1 cellular context compared by ENCODE assay signal in the genomic region with DNA sequence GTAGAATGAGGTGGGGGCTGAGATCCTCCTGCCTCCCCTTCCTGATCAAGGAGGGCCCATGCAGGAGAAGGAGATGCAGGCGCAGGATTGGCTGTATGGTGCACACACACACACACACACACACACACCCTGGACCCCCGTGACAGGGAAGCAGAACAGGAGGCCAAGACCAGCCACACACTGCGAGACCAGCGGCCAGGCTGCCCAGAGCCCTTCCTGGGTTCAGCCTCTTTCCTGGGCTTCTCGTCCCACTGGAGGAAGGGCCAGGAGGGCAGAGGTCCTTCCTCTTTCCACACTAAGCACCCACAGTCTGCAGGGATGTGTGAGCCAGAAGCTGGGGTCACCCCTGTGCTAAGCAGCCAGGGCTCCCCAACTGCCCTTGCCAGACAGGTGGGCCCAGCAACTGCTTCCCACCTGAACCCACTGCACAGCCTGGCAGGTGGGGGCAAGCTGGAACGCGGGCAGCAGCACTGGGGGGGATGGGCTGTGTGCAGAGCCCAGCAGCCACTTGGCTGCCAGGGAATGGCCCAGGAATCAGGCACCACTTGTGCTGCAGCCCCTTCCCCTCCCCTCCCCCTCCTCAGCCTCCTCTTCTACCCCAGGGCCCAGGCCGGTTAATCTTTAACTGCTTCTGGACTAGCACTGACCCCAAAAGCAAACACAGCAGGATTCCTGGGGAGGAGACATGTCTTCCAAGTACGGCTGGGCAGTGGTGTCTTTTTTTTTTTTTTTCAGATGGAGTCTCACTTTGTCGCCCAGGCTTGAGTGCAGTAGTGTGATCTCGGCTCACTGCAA.
TF ChIP-seq lines count a peak whose summit lies in the region.

No MANE protein-coding gene starts in this region.

TF ChIP-seq in HepG2, 621 proteins besides CTCF, POLR2A, EP300 and RAD21 (continued from another document and continues in another):
- TF ChIP-seq, protein P1, sequence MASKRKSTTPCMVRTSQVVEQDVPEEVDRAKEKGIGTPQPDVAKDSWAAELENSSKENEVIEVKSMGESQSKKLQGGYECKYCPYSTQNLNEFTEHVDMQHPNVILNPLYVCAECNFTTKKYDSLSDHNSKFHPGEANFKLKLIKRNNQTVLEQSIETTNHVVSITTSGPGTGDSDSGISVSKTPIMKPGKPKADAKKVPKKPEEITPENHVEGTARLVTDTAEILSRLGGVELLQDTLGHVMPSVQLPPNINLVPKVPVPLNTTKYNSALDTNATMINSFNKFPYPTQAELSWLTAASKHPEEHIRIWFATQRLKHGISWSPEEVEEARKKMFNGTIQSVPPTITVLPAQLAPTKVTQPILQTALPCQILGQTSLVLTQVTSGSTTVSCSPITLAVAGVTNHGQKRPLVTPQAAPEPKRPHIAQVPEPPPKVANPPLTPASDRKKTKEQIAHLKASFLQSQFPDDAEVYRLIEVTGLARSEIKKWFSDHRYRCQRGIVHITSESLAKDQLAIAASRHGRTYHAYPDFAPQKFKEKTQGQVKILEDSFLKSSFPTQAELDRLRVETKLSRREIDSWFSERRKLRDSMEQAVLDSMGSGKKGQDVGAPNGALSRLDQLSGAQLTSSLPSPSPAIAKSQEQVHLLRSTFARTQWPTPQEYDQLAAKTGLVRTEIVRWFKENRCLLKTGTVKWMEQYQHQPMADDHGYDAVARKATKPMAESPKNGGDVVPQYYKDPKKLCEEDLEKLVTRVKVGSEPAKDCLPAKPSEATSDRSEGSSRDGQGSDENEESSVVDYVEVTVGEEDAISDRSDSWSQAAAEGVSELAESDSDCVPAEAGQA (IDR thresholded peaks at IDR 0.05; ENCODE audit: low read depth), result no peak
- TF ChIP-seq, protein P1 (CRISPR knock-in tag; IDR thresholded peaks at IDR 0.05; ENCODE audit: borderline replicate concordance), result no peak
- TF ChIP-seq ELF1 (CRISPR knock-in tag; IDR thresholded peaks at IDR 0.05) (0 out of 2 replicates have a peak, but pooled peaks have one; percentile 1), NFKB2 (CRISPR knock-in tag; IDR thresholded peaks at IDR 0.05; ENCODE audit: borderline replicate concordance) (peak; percentile 89; the same call in 1 of the 2 replicates), KLF16 (CRISPR knock-in tag; IDR thresholded peaks at IDR 0.05) (no peak; a peak in 1 of 4 replicates), RARA (CRISPR knock-in tag; IDR thresholded peaks at IDR 0.05) (peak; percentile 99), ETV5 (CRISPR knock-in tag; IDR thresholded peaks at IDR 0.05; ENCODE audit: borderline replicate concordance) (no peak; the same call in none of the 2 replicates), ZNF331 (CRISPR knock-in tag; IDR thresholded peaks at IDR 0.05) (peak; percentile 24; the same call in 1 of the 2 replicates), ZNF572 (CRISPR knock-in tag; IDR thresholded peaks at IDR 0.05) (no peak), ZNF296 (CRISPR knock-in tag; conservative IDR thresholded peaks at IDR 0.05) (no peak; the same call in 1 of the 2 replicates), TCF7L2 (IDR thresholded peaks at IDR 0.05; ENCODE audit: low read depth, low read length) (no peak), KDM5B (CRISPR knock-in tag; IDR thresholded peaks at IDR 0.05; ENCODE audit: borderline replicate concordance) (peak; percentile 61; the same call in 1 of the 2 replicates), HMG20A (CRISPR knock-in tag; IDR thresholded peaks at IDR 0.05; ENCODE audit: borderline replicate concordance) (peak; percentile 48; the same call in 1 of the 2 replicates), TRIM24 (CRISPR knock-in tag; IDR thresholded peaks at IDR 0.05) (no peak), ZNF7 (CRISPR knock-in tag; IDR thresholded peaks at IDR 0.05) (no peak), ZNF546 (CRISPR knock-in tag; conservative IDR thresholded peaks at IDR 0.05) (no peak)
- TF ChIP-seq, protein P2, sequence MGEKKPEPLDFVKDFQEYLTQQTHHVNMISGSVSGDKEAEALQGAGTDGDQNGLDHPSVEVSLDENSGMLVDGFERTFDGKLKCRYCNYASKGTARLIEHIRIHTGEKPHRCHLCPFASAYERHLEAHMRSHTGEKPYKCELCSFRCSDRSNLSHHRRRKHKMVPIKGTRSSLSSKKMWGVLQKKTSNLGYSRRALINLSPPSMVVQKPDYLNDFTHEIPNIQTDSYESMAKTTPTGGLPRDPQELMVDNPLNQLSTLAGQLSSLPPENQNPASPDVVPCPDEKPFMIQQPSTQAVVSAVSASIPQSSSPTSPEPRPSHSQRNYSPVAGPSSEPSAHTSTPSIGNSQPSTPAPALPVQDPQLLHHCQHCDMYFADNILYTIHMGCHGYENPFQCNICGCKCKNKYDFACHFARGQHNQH (CRISPR knock-in tag; IDR thresholded peaks at IDR 0.05), result no peak; the same call in 1 of the 2 replicates
- TF ChIP-seq, protein P3, sequence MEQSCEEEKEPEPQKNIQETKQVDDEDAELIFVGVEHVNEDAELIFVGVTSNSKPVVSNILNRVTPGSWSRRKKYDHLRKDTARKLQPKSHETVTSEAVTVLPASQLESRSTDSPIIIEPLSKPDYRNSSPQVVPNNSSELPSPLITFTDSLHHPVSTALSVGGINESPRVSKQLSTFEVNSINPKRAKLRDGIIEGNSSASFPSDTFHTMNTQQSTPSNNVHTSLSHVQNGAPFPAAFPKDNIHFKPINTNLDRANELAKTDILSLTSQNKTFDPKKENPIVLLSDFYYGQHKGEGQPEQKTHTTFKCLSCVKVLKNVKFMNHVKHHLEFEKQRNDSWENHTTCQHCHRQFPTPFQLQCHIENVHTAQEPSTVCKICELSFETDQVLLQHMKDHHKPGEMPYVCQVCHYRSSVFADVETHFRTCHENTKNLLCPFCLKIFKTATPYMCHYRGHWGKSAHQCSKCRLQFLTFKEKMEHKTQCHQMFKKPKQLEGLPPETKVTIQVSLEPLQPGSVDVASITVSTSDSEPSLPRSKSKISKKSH (CRISPR knock-in tag; IDR thresholded peaks at IDR 0.05; ENCODE audit: borderline replicate concordance), result peak; percentile 92
- TF ChIP-seq, protein P4, sequence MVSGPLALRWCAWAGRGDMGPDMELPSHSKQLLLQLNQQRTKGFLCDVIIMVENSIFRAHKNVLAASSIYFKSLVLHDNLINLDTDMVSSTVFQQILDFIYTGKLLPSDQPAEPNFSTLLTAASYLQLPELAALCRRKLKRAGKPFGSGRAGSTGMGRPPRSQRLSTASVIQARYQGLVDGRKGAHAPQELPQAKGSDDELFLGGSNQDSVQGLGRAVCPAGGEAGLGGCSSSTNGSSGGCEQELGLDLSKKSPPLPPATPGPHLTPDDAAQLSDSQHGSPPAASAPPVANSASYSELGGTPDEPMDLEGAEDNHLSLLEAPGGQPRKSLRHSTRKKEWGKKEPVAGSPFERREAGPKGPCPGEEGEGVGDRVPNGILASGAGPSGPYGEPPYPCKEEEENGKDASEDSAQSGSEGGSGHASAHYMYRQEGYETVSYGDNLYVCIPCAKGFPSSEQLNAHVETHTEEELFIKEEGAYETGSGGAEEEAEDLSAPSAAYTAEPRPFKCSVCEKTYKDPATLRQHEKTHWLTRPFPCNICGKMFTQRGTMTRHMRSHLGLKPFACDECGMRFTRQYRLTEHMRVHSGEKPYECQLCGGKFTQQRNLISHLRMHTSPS (CRISPR knock-in tag; IDR thresholded peaks at IDR 0.05; ENCODE audit: low read depth), result no peak; the same call in none of the 2 replicates
- TF ChIP-seq, protein P5, sequence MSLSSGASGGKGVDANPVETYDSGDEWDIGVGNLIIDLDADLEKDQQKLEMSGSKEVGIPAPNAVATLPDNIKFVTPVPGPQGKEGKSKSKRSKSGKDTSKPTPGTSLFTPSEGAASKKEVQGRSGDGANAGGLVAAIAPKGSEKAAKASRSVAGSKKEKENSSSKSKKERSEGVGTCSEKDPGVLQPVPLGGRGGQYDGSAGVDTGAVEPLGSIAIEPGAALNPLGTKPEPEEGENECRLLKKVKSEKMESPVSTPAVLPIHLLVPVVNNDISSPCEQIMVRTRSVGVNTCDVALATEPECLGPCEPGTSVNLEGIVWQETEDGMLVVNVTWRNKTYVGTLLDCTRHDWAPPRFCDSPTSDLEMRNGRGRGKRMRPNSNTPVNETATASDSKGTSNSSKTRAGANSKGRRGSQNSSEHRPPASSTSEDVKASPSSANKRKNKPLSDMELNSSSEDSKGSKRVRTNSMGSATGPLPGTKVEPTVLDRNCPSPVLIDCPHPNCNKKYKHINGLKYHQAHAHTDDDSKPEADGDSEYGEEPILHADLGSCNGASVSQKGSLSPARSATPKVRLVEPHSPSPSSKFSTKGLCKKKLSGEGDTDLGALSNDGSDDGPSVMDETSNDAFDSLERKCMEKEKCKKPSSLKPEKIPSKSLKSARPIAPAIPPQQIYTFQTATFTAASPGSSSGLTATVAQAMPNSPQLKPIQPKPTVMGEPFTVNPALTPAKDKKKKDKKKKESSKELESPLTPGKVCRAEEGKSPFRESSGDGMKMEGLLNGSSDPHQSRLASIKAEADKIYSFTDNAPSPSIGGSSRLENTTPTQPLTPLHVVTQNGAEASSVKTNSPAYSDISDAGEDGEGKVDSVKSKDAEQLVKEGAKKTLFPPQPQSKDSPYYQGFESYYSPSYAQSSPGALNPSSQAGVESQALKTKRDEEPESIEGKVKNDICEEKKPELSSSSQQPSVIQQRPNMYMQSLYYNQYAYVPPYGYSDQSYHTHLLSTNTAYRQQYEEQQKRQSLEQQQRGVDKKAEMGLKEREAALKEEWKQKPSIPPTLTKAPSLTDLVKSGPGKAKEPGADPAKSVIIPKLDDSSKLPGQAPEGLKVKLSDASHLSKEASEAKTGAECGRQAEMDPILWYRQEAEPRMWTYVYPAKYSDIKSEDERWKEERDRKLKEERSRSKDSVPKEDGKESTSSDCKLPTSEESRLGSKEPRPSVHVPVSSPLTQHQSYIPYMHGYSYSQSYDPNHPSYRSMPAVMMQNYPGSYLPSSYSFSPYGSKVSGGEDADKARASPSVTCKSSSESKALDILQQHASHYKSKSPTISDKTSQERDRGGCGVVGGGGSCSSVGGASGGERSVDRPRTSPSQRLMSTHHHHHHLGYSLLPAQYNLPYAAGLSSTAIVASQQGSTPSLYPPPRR (CRISPR knock-in tag; IDR thresholded peaks at IDR 0.05; ENCODE audit: borderline replicate concordance), result peak; percentile 70
- TF ChIP-seq, protein P6, sequence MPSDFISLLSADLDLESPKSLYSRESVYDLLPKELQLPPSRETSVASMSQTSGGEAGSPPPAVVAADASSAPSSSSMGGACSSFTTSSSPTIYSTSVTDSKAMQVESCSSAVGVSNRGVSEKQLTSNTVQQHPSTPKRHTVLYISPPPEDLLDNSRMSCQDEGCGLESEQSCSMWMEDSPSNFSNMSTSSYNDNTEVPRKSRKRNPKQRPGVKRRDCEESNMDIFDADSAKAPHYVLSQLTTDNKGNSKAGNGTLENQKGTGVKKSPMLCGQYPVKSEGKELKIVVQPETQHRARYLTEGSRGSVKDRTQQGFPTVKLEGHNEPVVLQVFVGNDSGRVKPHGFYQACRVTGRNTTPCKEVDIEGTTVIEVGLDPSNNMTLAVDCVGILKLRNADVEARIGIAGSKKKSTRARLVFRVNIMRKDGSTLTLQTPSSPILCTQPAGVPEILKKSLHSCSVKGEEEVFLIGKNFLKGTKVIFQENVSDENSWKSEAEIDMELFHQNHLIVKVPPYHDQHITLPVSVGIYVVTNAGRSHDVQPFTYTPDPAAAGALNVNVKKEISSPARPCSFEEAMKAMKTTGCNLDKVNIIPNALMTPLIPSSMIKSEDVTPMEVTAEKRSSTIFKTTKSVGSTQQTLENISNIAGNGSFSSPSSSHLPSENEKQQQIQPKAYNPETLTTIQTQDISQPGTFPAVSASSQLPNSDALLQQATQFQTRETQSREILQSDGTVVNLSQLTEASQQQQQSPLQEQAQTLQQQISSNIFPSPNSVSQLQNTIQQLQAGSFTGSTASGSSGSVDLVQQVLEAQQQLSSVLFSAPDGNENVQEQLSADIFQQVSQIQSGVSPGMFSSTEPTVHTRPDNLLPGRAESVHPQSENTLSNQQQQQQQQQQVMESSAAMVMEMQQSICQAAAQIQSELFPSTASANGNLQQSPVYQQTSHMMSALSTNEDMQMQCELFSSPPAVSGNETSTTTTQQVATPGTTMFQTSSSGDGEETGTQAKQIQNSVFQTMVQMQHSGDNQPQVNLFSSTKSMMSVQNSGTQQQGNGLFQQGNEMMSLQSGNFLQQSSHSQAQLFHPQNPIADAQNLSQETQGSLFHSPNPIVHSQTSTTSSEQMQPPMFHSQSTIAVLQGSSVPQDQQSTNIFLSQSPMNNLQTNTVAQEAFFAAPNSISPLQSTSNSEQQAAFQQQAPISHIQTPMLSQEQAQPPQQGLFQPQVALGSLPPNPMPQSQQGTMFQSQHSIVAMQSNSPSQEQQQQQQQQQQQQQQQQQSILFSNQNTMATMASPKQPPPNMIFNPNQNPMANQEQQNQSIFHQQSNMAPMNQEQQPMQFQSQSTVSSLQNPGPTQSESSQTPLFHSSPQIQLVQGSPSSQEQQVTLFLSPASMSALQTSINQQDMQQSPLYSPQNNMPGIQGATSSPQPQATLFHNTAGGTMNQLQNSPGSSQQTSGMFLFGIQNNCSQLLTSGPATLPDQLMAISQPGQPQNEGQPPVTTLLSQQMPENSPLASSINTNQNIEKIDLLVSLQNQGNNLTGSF (CRISPR knock-in tag; IDR thresholded peaks at IDR 0.05), result no peak
- TF ChIP-seq, protein P7, sequence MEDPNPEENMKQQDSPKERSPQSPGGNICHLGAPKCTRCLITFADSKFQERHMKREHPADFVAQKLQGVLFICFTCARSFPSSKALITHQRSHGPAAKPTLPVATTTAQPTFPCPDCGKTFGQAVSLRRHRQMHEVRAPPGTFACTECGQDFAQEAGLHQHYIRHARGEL (CRISPR knock-in tag; IDR thresholded peaks at IDR 0.05), result no peak
